Comparison of ENCODE assay signal across 15 cellular contexts in the genomic region with DNA sequence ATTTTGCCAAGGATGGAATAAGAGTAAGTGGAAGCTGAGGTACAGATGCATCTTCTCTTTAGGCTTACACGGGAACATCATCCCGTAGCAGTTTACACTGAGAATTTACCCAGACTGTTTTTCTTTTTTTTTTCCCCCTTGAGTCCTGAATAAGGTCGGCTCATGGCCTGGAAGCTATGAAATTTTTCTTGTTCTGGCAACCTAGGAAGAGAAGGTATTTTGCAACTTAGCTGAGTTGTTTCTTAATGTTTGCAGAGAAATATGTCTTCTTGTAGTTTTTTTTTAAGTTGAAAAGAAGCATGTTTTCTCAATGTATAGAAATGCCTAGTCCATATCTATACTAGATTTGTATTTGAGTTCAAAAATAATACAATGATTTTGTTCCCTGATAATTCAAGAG.
"Had no signal": no experiment of that assay in that cellular context is flagged by ENCODE, and none has a peak within 500 bp of the region (broad histone marks: within the 10 kb centered on the region; RNA-seq: fewer than 3 reads in every experiment).

No MANE protein-coding gene starts in this region.

- DNase-seq: activated CD4-positive, alpha-beta T cell treated with anti-CD3 and anti-CD28 coated beads, Interleukin-2, amount 50 U/mL, for 1 hour; activated CD8-positive, alpha-beta memory T cell treated with anti-CD3 and anti-CD28 coated beads for 24 hours; activated naive CD4-positive, alpha-beta T cell treated with Interleukin-2 at 50 U/mL for 16 hours; activated naive CD8-positive, alpha-beta T cell treated with anti-CD3 and anti-CD28 coated beads, Interleukin-2, amount 50 U/mL, for 24 hours; hypothalamus; left ventricle myocardium superior; occipital lobe; right cardiac atrium; testis; upper lobe of right lung had no signal

- H3K27ac Mint-ChIP-seq: activated naive CD8-positive, alpha-beta T cell treated with anti-CD3 and anti-CD28 coated beads, Interleukin-2, amount 50 U/mL, for 24 hours; activated T-helper 1 cell treated with anti-CD3 and anti-CD28 coated beads, Interleukin-12 subunit alpha, Interleukin-12 subunit beta, Interleukin-2, Interleukin-4 antibody, amounts not matched to agents 30 ng/mL and 10 ng/mL and 1 ng/mL, durations not matched to agents 14 hours and 24 hours and 36 hours; nephron; stimulated activated naive CD8-positive, alpha-beta T cell treated with anti-CD3 and anti-CD28 coated beads, Interleukin-15, Interleukin-2, amounts not matched to agents 100 ng/mL and 50 ng/mL, for 24 hours had no signal

- H3K36me3 ChIP-seq: prostate gland, upper lobe of right lung had no signal

- H3K4me1 Mint-ChIP-seq: activated naive CD8-positive, alpha-beta T cell treated with anti-CD3 and anti-CD28 coated beads, Interleukin-2, amount 50 U/mL, for 24 hours; nephron had no signal

- ATAC-seq: activated naive CD8-positive, alpha-beta T cell treated with anti-CD3 and anti-CD28 coated beads, Interleukin-2, amount 50 U/mL, for 24 hours; left ventricle myocardium superior; right cardiac atrium; upper lobe of right lung had no signal

- H3K27ac ChIP-seq: epithelial cell of prostate, prostate gland, testis, upper lobe of right lung had no signal

- H3K4me3 ChIP-seq: prostate gland, testis, upper lobe of right lung had no signal

- H3K9me3 ChIP-seq: prostate gland, testis, upper lobe of right lung had no signal

- H3K27me3 Mint-ChIP-seq: activated naive CD8-positive, alpha-beta T cell treated with anti-CD3 and anti-CD28 coated beads, Interleukin-2, amount 50 U/mL, for 24 hours; stimulated activated naive CD8-positive, alpha-beta T cell treated with anti-CD3 and anti-CD28 coated beads, Interleukin-15, Interleukin-2, amounts not matched to agents 100 ng/mL and 50 ng/mL, for 24 hours had no signal

- H3K4me3 Mint-ChIP-seq: activated naive CD8-positive, alpha-beta T cell treated with anti-CD3 and anti-CD28 coated beads, Interleukin-2, amount 50 U/mL, for 24 hours; activated T-helper 1 cell treated with anti-CD3 and anti-CD28 coated beads, Interleukin-12 subunit alpha, Interleukin-12 subunit beta, Interleukin-2, Interleukin-4 antibody, amounts not matched to agents 30 ng/mL and 10 ng/mL and 1 ng/mL, durations not matched to agents 14 hours and 24 hours and 36 hours; nephron; stimulated activated naive CD8-positive, alpha-beta T cell treated with anti-CD3 and anti-CD28 coated beads, Interleukin-15, Interleukin-2, amounts not matched to agents 100 ng/mL and 50 ng/mL, for 24 hours had no signal

- H3K4me1 ChIP-seq: prostate gland, testis, upper lobe of right lung had no signal

- H3K27me3 ChIP-seq: testis, upper lobe of right lung had no signal
